In the genomic region with DNA sequence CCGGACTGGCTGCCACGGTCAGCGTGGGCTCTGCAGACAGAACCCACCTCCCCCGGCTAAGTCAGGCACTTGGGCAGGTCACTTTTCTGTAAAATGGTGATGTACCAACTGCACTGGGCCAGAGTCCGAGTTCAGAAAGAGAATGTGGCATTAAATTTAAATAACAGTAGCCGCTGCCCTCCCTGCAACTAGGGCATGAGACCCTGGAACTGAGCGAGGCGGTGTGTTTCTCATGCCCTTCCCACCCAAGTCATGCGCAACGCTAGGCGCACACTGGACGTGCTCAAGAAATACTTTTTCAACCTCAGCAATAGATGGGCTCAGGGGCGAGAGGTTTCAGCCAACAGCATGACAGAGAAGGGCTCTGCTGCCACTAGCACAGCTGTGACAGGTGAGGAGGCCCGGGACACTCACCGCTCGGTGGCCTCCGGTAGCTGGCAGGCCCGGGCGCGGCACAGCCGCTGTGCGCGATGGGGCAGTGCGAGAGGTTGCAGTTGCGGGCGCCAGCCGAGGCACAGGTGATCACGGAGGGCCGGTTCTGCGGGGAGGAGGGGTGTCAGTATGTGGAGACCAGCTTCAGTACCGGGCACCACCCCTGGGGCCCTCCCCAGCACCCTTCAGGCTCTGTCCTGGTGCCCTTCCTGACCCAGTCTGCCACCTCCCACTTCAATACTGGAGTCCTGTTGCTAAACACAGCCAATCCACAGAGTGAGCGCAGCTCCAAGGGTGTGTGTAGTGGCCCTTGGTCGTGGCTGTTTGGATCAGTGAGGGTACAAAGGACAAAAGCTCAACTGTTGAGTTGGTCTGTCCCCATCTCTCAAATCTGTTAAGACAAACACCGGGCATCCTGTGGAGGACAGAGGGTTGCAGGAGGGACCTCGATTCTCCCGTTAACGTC, we compare ENCODE assay signal across 15 cellular contexts.
DNase-seq lines count a peak whose midpoint lies in the region; ATAC-seq, FAIRE-seq and TF ChIP-seq lines count a peak whose summit lies in the region.
"Had no signal": no experiment of that assay in that cellular context is flagged by ENCODE, and none has a peak within 500 bp of the region (broad histone marks: within the 10 kb centered on the region; RNA-seq: fewer than 3 reads in every experiment).

No MANE protein-coding gene starts in this region.

- H3K4me3 ChIP-seq in H7 (ENCODE audit: insufficient read depth, low read depth, low read length) (no peak overlapping the region), bronchial epithelial cell (ENCODE audit: low read depth, low read length) (no peak overlapping the region), keratinocyte (ENCODE audit: control insufficient read depth in 2 of 3, extremely low read depth in 1 of 3, insufficient read depth in 2 of 3, low read depth in 1 of 3, low read length in 3 of 3) (no peak overlapping the region), skin epidermis (no peak overlapping the region)
- H3K4me3 ChIP-seq: HAP-1 had no signal

- DNase-seq in H7 = peak; percentile 65
- no peak for DNase-seq in bronchial epithelial cell (ENCODE audit: low read depth)
- DNase-seq in keratinocyte (ENCODE audit: low read depth, low spot score) = no peak
- no peak for DNase-seq in NCI-H1048 (lab: John Stamatoyannopoulos, UW)
- no peak for DNase-seq in NCI-H2196 (lab: John Stamatoyannopoulos, UW; ENCODE audit: unreplicated experiment)
- DNase-seq: activated gamma-delta T cell treated with Interleukin-2 at 50 U/mL for 16 hours; NCI-H345; SHP77; stimulated activated naive CD4-positive, alpha-beta T cell treated with Interleukin-2 at 50 U/mL for 16 hours had no signal

- no peak for TF ChIP-seq CTCF in bronchial epithelial cell (IDR thresholded peaks at IDR 0.05; ENCODE audit: insufficient read depth, low read length, severe bottlenecking)
- no peak for TF ChIP-seq CTCF in keratinocyte (optimal IDR thresholded peaks at IDR 0.05 in 1 of 3, IDR thresholded peaks at IDR 0.05 in 1 of 3, conservative IDR thresholded peaks at IDR 0.05 in 1 of 3; ENCODE audit: extremely low read depth in 1 of 3, insufficient read depth in 2 of 3, low read length in 3 of 3)

- H2AFZ ChIP-seq in keratinocyte (ENCODE audit: control insufficient read depth, low read length) = no peak overlapping the region

- no peaks in the 10 kb centered on the region for H3K9me3 ChIP-seq in keratinocyte (ENCODE audit: control insufficient read depth, low read depth, low read length)
- H3K9me3 ChIP-seq: HAP-1 had no signal

- dilution Hi-C loops in keratinocyte (cut with MboI; ENCODE audit: extremely low pct_ligation_motif_present, low sequenced_read_pairs) = no loop called here

- peaks cover 11% of the 10 kb centered on the region for H4K20me1 ChIP-seq in keratinocyte (ENCODE audit: control insufficient read depth, extremely low read depth, insufficient read depth, low read length)

- no peak overlapping the region for H3K4me2 ChIP-seq in keratinocyte (ENCODE audit: control insufficient read depth, extremely low read depth, insufficient read depth, low read depth, low read length)

- peak overlapping the region; percentile 19 for H3K27ac ChIP-seq in keratinocyte (ENCODE audit: control insufficient read depth, insufficient read depth, low read length)
- H3K27ac ChIP-seq in skin epidermis = peak overlapping the region in 15 of 21 experiments; percentile 1 to 69 (median 43)
- H3K27ac ChIP-seq: C4-2B had no signal

- H3K27me3 ChIP-seq in H7 (ENCODE audit: control insufficient read depth, insufficient read depth, low read length) = no peaks in the 10 kb centered on the region
- no peaks in the 10 kb centered on the region for H3K27me3 ChIP-seq in bronchial epithelial cell (ENCODE audit: control insufficient read depth, insufficient read depth, low read length)
- H3K27me3 ChIP-seq in keratinocyte (ENCODE audit: control insufficient read depth, extremely low read depth, insufficient read depth, low read length) = no peaks in the 10 kb centered on the region

- no peaks in the 10 kb centered on the region for H3K9me1 ChIP-seq in keratinocyte (ENCODE audit: control insufficient read depth, extremely low read depth, insufficient read depth, low read length)

- H3K36me3 ChIP-seq in H7 (replicated peaks; ENCODE audit: control insufficient read depth, insufficient read depth, low read length) = peaks cover 3% of the 10 kb centered on the region
- peaks cover 36% of the 10 kb centered on the region for H3K36me3 ChIP-seq in bronchial epithelial cell (ENCODE audit: control insufficient read depth, insufficient read depth, low read length)
- peaks cover 20 to 27% of the 10 kb centered on the region in 2 experiments for H3K36me3 ChIP-seq in keratinocyte (ENCODE audit: control insufficient read depth in 2 of 2, extremely low read depth in 1 of 2, insufficient read depth in 2 of 2, low read length in 2 of 2)

- peaks cover 31% of the 10 kb centered on the region for H3K4me1 ChIP-seq in keratinocyte (ENCODE audit: control insufficient read depth, extremely low read depth, insufficient read depth, low read length)
- H3K4me1 ChIP-seq: HAP-1 had no signal

- FAIRE-seq in bronchial epithelial cell (lab: Jason Lieb, UNC) (peak; percentile 93), keratinocyte (lab: Jason Lieb, UNC) (no peak)

- no peak overlapping the region for H3K9ac ChIP-seq in keratinocyte (ENCODE audit: control insufficient read depth, extremely low read depth, insufficient read depth, low read length)

- peaks cover 15% of the 10 kb centered on the region for H3K79me2 ChIP-seq in keratinocyte (ENCODE audit: control insufficient read depth, insufficient read depth, low read length)

- no peak for ATAC-seq in HG03442 (IDR thresholded peaks at IDR 0.05; ENCODE audit: unreplicated experiment)
- ATAC-seq in GM21526 (IDR thresholded peaks at IDR 0.05; ENCODE audit: low FRiP score, unreplicated experiment) = no peak
- ATAC-seq: activated CD4-positive, CD25-positive, alpha-beta regulatory T cell treated with anti-CD3 and anti-CD28 coated beads, Interleukin-2, amount 50 U/mL, for 24 hours had no signal
